ENCODE assay signal across 22 cellular contexts in the genomic region with DNA sequence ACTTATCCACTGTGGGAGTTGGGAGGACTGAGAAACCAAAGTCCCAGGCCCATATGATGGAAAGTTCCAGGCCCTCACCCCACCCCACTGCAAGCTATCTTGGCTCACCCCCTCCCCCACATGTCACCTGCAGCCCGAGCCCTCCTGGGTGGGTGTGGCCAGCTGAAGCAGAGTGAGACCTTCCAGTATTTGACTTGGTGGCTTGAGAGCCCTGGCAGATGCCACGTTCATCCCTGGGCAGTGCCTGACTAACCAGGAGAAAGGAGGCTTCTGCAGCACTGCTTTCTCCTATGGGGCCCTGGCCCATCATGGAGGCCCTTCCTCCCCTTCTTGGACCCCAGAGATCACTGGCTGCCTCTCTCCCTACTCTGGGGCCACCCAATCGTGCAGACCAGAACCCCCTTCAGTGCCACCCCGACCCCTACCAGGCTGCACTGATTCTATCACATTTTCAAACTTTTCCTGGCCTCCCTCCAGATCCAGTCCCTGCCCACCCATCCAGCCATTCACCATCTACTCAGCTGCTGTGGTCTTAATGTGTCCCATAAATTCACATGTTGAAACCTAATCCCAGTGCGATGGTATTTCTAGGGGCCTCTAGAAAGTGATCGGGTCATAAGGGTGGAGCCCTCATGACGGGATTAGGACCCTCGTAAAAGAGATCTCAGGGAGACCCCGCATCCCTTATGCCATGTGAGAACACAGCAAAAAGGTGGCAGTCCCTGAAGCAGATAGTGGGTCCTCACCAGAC. TPM values are rescaled to one million over a fixed set of nuclear protein-coding genes. Genes with fewer than 3 reads are reported as not detected.
"Had no signal": no experiment of that assay in that cellular context is flagged by ENCODE, and none has a peak within 500 bp of the region (broad histone marks: within the 10 kb centered on the region; RNA-seq: fewer than 3 reads in every experiment).

No MANE protein-coding gene starts in this region.

- DNase-seq: activated CD4-positive, alpha-beta memory T cell treated with anti-CD3 and anti-CD28 coated beads for 36 hours; activated CD4-positive, alpha-beta T cell treated with anti-CD3 and anti-CD28 coated beads, Interleukin-2, amount 10 ng/mL, durations not matched to agents 24 days and 14 days; activated CD8-positive, alpha-beta memory T cell treated with anti-CD3 and anti-CD28 coated beads, Interleukin-2, amount 50 U/mL, for 4 hours; activated gamma-delta T cell treated with Interleukin-2 at 50 U/mL for 16 hours; activated naive CD4-positive, alpha-beta T cell treated with anti-CD3 and anti-CD28 coated beads, Interleukin-2, amount 50 U/mL, for 16 hours; activated T-cell treated with anti-CD3 and anti-CD28 coated beads, Interleukin-2, amount 50 U/mL, for 1 hour; amniotic stem cell; caudate nucleus; left colon; midbrain; naive thymus-derived CD4-positive, alpha-beta T cell; occipital lobe; stimulated activated naive CD4-positive, alpha-beta T cell; tibial artery; WERI-Rb-1 had no signal

- H3K27ac ChIP-seq: gastroesophageal sphincter, hepatocyte, suprapubic skin, tibial artery, WERI-Rb-1 had no signal

- FAIRE-seq: endothelial cell of umbilical vein, keratinocyte, TTC549 had no signal

- H3K36me3 ChIP-seq: gastroesophageal sphincter, suprapubic skin, tibial artery, WERI-Rb-1 had no signal

- H3K9me3 ChIP-seq: gastroesophageal sphincter, suprapubic skin, tibial artery had no signal

- H3K4me1 ChIP-seq: gastroesophageal sphincter, suprapubic skin, tibial artery had no signal

- H3K4me3 ChIP-seq: gastroesophageal sphincter, hepatocyte, suprapubic skin, tibial artery had no signal

RNA-seq across cellular contexts. Expression of gene WNT11, which starts 38.2 kb away (rescaled TPM):
- total RNA-seq: activated CD4-positive, alpha-beta memory T cell treated with anti-CD3 and anti-CD28 coated beads for 36 hours; endothelial cell of umbilical vein; fibroblast of villous mesenchyme had no signal
- polyA plus RNA-seq: endothelial cell of umbilical vein, keratinocyte had no signal
